21 cellular contexts compared by ENCODE assay signal in genomic region chr9:98171176-98171925, GRCh38. TPM values are rescaled to one million over a fixed set of nuclear protein-coding genes. Genes with fewer than 3 reads are reported as not detected.
A peak's percentile ranks its signal among the peaks of the same experiment; 100 is the strongest.
DNase-seq lines count a peak whose midpoint lies in the region; ATAC-seq and TF ChIP-seq lines count a peak whose summit lies in the region.
"Had no signal": no experiment of that assay in that cellular context is flagged by ENCODE, and none has a peak within 500 bp of the region (broad histone marks: within the 10 kb centered on the region; RNA-seq: fewer than 3 reads in every experiment).

No MANE protein-coding gene starts in this region.

- H3K9me3 Mint-ChIP-seq in natural killer cell treated with Interleukin-12 subunit alpha and Interleukin-12 subunit beta and Interleukin-15 and Interleukin-18, amount 100 ng/mL, for 72 hours = no peaks in the 10 kb centered on the region
- H3K9me3 Mint-ChIP-seq in natural killer cell (no peaks in the 10 kb centered on the region), type B pancreatic cell (no peaks in the 10 kb centered on the region), CD14-positive monocyte (peaks cover 0 to 2% (median 0%) of the 10 kb centered on the region in 7 donors)
- H3K9me3 Mint-ChIP-seq: activated T-helper 2 cell treated with anti-CD3 and anti-CD28 coated beads, Interferon-gamma antibody, Interleukin-2, Interleukin-4, amounts not matched to agents 10 μg/mL and 5 μg/mL and 100 μg/mL, durations not matched to agents 14 hours and 24 hours and 36 hours; CD4-positive, alpha-beta T cell; T-helper 2 cell treated with Interferon-gamma antibody and Interleukin-4, amounts not matched to agents 5 μg/mL and 100 μg/mL, for 36 hours had no signal

- TF ChIP-seq CTCF in natural killer cell (IDR thresholded peaks at IDR 0.05) = no peak
- no peak for TF ChIP-seq CTCF in type B pancreatic cell (conservative IDR thresholded peaks at IDR 0.05)
- no peak for TF ChIP-seq CTCF in CD14-positive monocyte (IDR thresholded peaks at IDR 0.05)

- H2AK5ac ChIP-seq in mesenchymal stem cell (ENCODE audit: low read length, severe bottlenecking) = no peak overlapping the region

- H3K4me1 Mint-ChIP-seq in natural killer cell treated with Interleukin-12 subunit alpha and Interleukin-12 subunit beta and Interleukin-15 and Interleukin-18, amount 100 ng/mL, for 72 hours (ENCODE audit: low read depth in 2 of 2) = peaks cover 10 to 21% of the 10 kb centered on the region in 2 donors
- H3K4me1 Mint-ChIP-seq in natural killer cell (peaks cover 0 to 7% of the 10 kb centered on the region in 2 donors), type B pancreatic cell (ENCODE audit: unreplicated experiment) (peaks cover 51% of the 10 kb centered on the region), CD14-positive monocyte (peaks cover 49% of the 10 kb centered on the region)

- no peak overlapping the region for H3K4ac ChIP-seq in mesenchymal stem cell (ENCODE audit: low read depth in 1 of 2, low read length in 2 of 2)

- H2BK5ac ChIP-seq in mesenchymal stem cell (ENCODE audit: low read depth, low read length, poor library complexity, severe bottlenecking) = no peak overlapping the region

- H3K23ac ChIP-seq in mesenchymal stem cell (ENCODE audit: low read length in 2 of 2) = no peak overlapping the region

- H3K9ac ChIP-seq in mesenchymal stem cell (ENCODE audit: low read length) = no peak overlapping the region

- no peaks in the 10 kb centered on the region for H3K27me3 Mint-ChIP-seq in natural killer cell treated with Interleukin-12 subunit alpha and Interleukin-12 subunit beta and Interleukin-15 and Interleukin-18, amount 100 ng/mL, for 72 hours
- H3K27me3 Mint-ChIP-seq in natural killer cell (ENCODE audit: low read depth in 2 of 2) (no peaks in the 10 kb centered on the region), type B pancreatic cell (no peaks in the 10 kb centered on the region), CD14-positive monocyte (ENCODE audit: low read depth in 3 of 3) (peaks cover 0 to 2% (median 1%) of the 10 kb centered on the region in 3 donors)
- H3K27me3 Mint-ChIP-seq: CD4-positive, alpha-beta T cell had no signal

- H3K27ac ChIP-seq in mesenchymal stem cell (ENCODE audit: low read length, poor library complexity, severe bottlenecking) = no peak overlapping the region
- H3K27ac ChIP-seq: adrenal gland, gastroesophageal sphincter, left ventricle myocardium inferior had no signal

- ATAC-seq in natural killer cell treated with Interleukin-12 subunit alpha and Interleukin-12 subunit beta and Interleukin-15 and Interleukin-18, amount 100 ng/mL, for 72 hours = peak in 1 of 2 donors; percentile 22
- ATAC-seq in natural killer cell = no peak
- ATAC-seq: gastroesophageal sphincter, right cardiac atrium had no signal

- peaks cover 3% of the 10 kb centered on the region for H3K4me1 ChIP-seq in mesenchymal stem cell (ENCODE audit: control insufficient read depth, insufficient read depth, low read depth, low read length)
- H3K4me1 ChIP-seq: adrenal gland, gastroesophageal sphincter, left ventricle myocardium inferior had no signal

- H3K18ac ChIP-seq in mesenchymal stem cell (ENCODE audit: low read depth in 1 of 2, low read length in 2 of 2) = peak overlapping the region in 1 of 2 experiments; percentile 7

- H3K27me3 ChIP-seq in mesenchymal stem cell (ENCODE audit: control insufficient read depth in 1 of 2, insufficient read depth in 1 of 2, low read length in 2 of 2) = peaks cover 0 to 53% of the 10 kb centered on the region in 2 experiments
- H3K27me3 ChIP-seq: adrenal gland had no signal

- H3K9me3 ChIP-seq in mesenchymal stem cell (ENCODE audit: control insufficient read depth, low read length) = no peaks in the 10 kb centered on the region
- H3K9me3 ChIP-seq: adrenal gland, gastroesophageal sphincter, left ventricle myocardium inferior had no signal

- 76% methylated on average over 16 of the region's 16 CpGs for WGBS in mesenchymal stem cell

- no peaks in the 10 kb centered on the region for H3K36me3 Mint-ChIP-seq in natural killer cell treated with Interleukin-12 subunit alpha and Interleukin-12 subunit beta and Interleukin-15 and Interleukin-18, amount 100 ng/mL, for 72 hours
- no peaks in the 10 kb centered on the region for H3K36me3 Mint-ChIP-seq in natural killer cell
- no peaks in the 10 kb centered on the region for H3K36me3 Mint-ChIP-seq in type B pancreatic cell
- peaks cover 12 to 25% of the 10 kb centered on the region in 2 donors for H3K36me3 Mint-ChIP-seq in CD14-positive monocyte

- no peak overlapping the region for H4K91ac ChIP-seq in mesenchymal stem cell (ENCODE audit: low read length)

- no peak overlapping the region for H3K4me3 Mint-ChIP-seq in natural killer cell treated with Interleukin-12 subunit alpha and Interleukin-12 subunit beta and Interleukin-15 and Interleukin-18, amount 100 ng/mL, for 72 hours
- no peak overlapping the region for H3K4me3 Mint-ChIP-seq in natural killer cell
- H3K4me3 Mint-ChIP-seq in type B pancreatic cell = no peak overlapping the region
- H3K4me3 Mint-ChIP-seq in CD14-positive monocyte = no peak overlapping the region
- H3K4me3 Mint-ChIP-seq: CD4-positive, alpha-beta T cell; T-helper 2 cell treated with Interferon-gamma antibody and Interleukin-4, amounts not matched to agents 5 μg/mL and 100 μg/mL, for 36 hours had no signal

- H3K4me3 ChIP-seq in mesenchymal stem cell (ENCODE audit: insufficient read depth in 1 of 2, low read depth in 1 of 2, low read length in 2 of 2) = no peak overlapping the region
- H3K4me3 ChIP-seq: adrenal gland, gastroesophageal sphincter, left ventricle myocardium inferior had no signal

- H2BK120ac ChIP-seq in mesenchymal stem cell (ENCODE audit: low read depth, low read length) = no peak overlapping the region

- peak overlapping the region; percentile 16 to 92 for H3K27ac Mint-ChIP-seq in natural killer cell treated with Interleukin-12 subunit alpha and Interleukin-12 subunit beta and Interleukin-15 and Interleukin-18, amount 100 ng/mL, for 72 hours
- peak overlapping the region in 1 of 2 donors; percentile 35 for H3K27ac Mint-ChIP-seq in natural killer cell
- peak overlapping the region; percentile 51 for H3K27ac Mint-ChIP-seq in type B pancreatic cell
- peak overlapping the region in 3 of 7 donors; percentile 1 to 57 (median 37) for H3K27ac Mint-ChIP-seq in CD14-positive monocyte
- H3K27ac Mint-ChIP-seq: activated T-helper 2 cell treated with anti-CD3 and anti-CD28 coated beads, Interferon-gamma antibody, Interleukin-2, Interleukin-4, amounts not matched to agents 10 μg/mL and 5 μg/mL and 100 μg/mL, durations not matched to agents 14 hours and 24 hours and 36 hours; T-helper 2 cell treated with Interferon-gamma antibody and Interleukin-4, amounts not matched to agents 5 μg/mL and 100 μg/mL, for 36 hours had no signal

- no peaks in the 10 kb centered on the region for H3K36me3 ChIP-seq in mesenchymal stem cell (ENCODE audit: control insufficient read depth in 1 of 2, insufficient read depth in 2 of 2, low read depth in 1 of 2, low read length in 2 of 2)
- H3K36me3 ChIP-seq: adrenal gland, gastroesophageal sphincter, left ventricle myocardium inferior had no signal

- no peaks in the 10 kb centered on the region for H3K79me1 ChIP-seq in mesenchymal stem cell (replicated peaks; ENCODE audit: low read length, poor library complexity, severe bottlenecking)

- intact Hi-C loops in natural killer cell (cut with micrococcal nuclease) = no loop called here
- intact Hi-C loops in CD14-positive monocyte (cut with micrococcal nuclease) = no loop called here

- H2BK15ac ChIP-seq in mesenchymal stem cell (ENCODE audit: low read depth, poor library complexity, severe bottlenecking) = no peak overlapping the region

- H4K8ac ChIP-seq in mesenchymal stem cell (ENCODE audit: low read length) = peak overlapping the region; percentile 35

- H3K14ac ChIP-seq in mesenchymal stem cell (ENCODE audit: low read length in 2 of 2) = peak overlapping the region in 1 of 2 experiments; percentile 55

- H3K4me2 ChIP-seq in mesenchymal stem cell (ENCODE audit: low read length, poor library complexity, severe bottlenecking) = no peak overlapping the region

- no peak overlapping the region for H2AFZ ChIP-seq in mesenchymal stem cell (ENCODE audit: low read depth, low read length)

- no peak for DNase-seq in natural killer cell treated with Interleukin-12 subunit alpha and Interleukin-12 subunit beta and Interleukin-15 and Interleukin-18, amount 100 ng/mL, for 72 hours (ENCODE audit: low spot score)
- DNase-seq in natural killer cell (no peak), amniotic epithelial cell (ENCODE audit: low read depth) (peak; percentile 85), mesenchymal stem cell (no peak), type B pancreatic cell (ENCODE audit: extremely low spot score, unreplicated experiment) (no peak), CD14-positive monocyte (ENCODE audit: low spot score) (no peak)
- DNase-seq in activated CD4-positive, alpha-beta T cell treated with anti-CD3 and anti-CD28 coated beads for 48 hours = no peak
- DNase-seq in activated CD4-positive, alpha-beta T cell treated with anti-CD3 and anti-CD28 coated beads, Interleukin-2, amount 50 U/mL, for 1 hour = no peak
- DNase-seq: activated CD4-positive, CD25-positive, alpha-beta regulatory T cell; adrenal gland; DMS79; left ventricle myocardium inferior; NCI-H1105 treated with DMSO at 0.1 percent for 48 hours; NCI-H524 treated with DMSO at 0.1 percent for 48 hours; right cardiac atrium; SIG-M5; stimulated activated CD4-positive, alpha-beta T cell treated with anti-CD3 and anti-CD28 coated beads, Interleukin-15, amount 100 ng/mL, for 24 hours had no signal

- peak overlapping the region in 1 of 2 experiments; percentile 33 for H2BK12ac ChIP-seq in mesenchymal stem cell (ENCODE audit: low read length in 2 of 2)

RNA-seq across cellular contexts. Expression of gene CORO2A, which starts 21.1 kb away (rescaled TPM):
- total RNA-seq in natural killer cell treated with Interleukin-12 subunit alpha and Interleukin-12 subunit beta and Interleukin-15 and Interleukin-18, amount 100 ng/mL, for 72 hours = 1 to 10 TPM in 1 of 2 donors, under 1 TPM in 1; 0.95 to 1.8 TPM
- 1 to 10 TPM; 1.9 to 3.6 (median 2.3) TPM for total RNA-seq in natural killer cell
- polyA plus RNA-seq in mesenchymal stem cell (2013, experiment 1 of 2) = 2.3 TPM
- polyA plus RNA-seq in mesenchymal stem cell (2013, experiment 2 of 2) = 2.3 TPM
- total RNA-seq in type B pancreatic cell (ENCODE audit: low replicate concordance) = 9.9 and 28.5 TPM in 2 replicates
- polyA plus RNA-seq in CD14-positive monocyte = 1 to 10 TPM; 2.1 to 3.5 TPM

RNA-seq across cellular contexts. Expression of gene TRIM14, which starts 52.3 kb away (rescaled TPM):
- 10 to 100 TPM; 29.4 to 49.0 TPM for total RNA-seq in natural killer cell treated with Interleukin-12 subunit alpha and Interleukin-12 subunit beta and Interleukin-15 and Interleukin-18, amount 100 ng/mL, for 72 hours
- total RNA-seq in natural killer cell (10 to 100 TPM; 45.1 to 66.5 (median 65.3) TPM), type B pancreatic cell (ENCODE audit: low replicate concordance) (9.9 and 18.8 TPM in 2 replicates)
- 8.1 TPM for polyA plus RNA-seq in mesenchymal stem cell (2013, experiment 1 of 2)
- polyA plus RNA-seq in mesenchymal stem cell (2013, experiment 2 of 2) = 8.1 TPM
- 10 to 100 TPM; 23.0 to 28.5 TPM for polyA plus RNA-seq in CD14-positive monocyte
